ENCODE assay signal across 1 cellular context in the genomic region with DNA sequence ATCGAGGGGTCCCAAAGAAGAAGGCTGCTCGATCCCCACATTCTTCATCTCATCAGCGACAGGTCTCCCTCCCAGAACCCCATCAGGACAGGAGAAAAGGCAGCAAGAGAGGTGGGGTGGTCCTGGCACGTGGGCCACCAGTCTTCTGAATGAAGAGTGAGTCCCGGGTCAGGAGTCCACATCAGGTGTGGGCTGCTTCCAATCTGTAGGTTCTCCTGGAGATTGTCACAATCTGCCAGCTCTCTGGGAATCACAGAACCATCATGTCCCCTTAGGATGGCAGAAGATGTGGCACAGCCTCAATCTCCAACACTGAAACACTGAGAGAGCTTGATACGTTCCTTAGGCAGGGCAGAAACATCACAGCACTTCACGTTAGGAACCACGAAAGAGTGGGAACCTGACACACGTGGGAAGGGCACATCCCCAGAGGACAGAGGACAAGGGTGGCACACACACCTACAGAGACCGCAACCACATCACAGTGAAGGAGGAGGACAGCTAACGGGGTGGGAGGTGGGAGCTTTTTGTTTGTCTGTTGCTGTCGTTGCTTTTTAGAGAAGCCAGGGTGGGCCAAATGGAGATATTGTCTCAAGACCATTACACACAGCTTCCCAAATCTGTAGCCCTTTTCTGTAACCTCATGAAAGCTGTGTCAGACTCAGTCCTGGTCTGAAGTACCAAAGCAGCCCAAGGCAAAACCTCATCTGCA.
TF ChIP-seq lines count a peak whose summit lies in the region.

No MANE protein-coding gene starts in this region.

TF ChIP-seq in A549, 52 proteins besides CTCF, POLR2A, EP300 and RAD21 (continued from another document):
- TF ChIP-seq, protein P1, sequence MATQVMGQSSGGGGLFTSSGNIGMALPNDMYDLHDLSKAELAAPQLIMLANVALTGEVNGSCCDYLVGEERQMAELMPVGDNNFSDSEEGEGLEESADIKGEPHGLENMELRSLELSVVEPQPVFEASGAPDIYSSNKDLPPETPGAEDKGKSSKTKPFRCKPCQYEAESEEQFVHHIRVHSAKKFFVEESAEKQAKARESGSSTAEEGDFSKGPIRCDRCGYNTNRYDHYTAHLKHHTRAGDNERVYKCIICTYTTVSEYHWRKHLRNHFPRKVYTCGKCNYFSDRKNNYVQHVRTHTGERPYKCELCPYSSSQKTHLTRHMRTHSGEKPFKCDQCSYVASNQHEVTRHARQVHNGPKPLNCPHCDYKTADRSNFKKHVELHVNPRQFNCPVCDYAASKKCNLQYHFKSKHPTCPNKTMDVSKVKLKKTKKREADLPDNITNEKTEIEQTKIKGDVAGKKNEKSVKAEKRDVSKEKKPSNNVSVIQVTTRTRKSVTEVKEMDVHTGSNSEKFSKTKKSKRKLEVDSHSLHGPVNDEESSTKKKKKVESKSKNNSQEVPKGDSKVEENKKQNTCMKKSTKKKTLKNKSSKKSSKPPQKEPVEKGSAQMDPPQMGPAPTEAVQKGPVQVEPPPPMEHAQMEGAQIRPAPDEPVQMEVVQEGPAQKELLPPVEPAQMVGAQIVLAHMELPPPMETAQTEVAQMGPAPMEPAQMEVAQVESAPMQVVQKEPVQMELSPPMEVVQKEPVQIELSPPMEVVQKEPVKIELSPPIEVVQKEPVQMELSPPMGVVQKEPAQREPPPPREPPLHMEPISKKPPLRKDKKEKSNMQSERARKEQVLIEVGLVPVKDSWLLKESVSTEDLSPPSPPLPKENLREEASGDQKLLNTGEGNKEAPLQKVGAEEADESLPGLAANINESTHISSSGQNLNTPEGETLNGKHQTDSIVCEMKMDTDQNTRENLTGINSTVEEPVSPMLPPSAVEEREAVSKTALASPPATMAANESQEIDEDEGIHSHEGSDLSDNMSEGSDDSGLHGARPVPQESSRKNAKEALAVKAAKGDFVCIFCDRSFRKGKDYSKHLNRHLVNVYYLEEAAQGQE (IDR thresholded peaks at IDR 0.05), result no peak
- no peak for TF ChIP-seq HOXB13 (CRISPR knock-in tag; IDR thresholded peaks at IDR 0.05; ENCODE audit: low read depth)
